Comparison of ENCODE assay signal across 16 cellular contexts in the genomic region with DNA sequence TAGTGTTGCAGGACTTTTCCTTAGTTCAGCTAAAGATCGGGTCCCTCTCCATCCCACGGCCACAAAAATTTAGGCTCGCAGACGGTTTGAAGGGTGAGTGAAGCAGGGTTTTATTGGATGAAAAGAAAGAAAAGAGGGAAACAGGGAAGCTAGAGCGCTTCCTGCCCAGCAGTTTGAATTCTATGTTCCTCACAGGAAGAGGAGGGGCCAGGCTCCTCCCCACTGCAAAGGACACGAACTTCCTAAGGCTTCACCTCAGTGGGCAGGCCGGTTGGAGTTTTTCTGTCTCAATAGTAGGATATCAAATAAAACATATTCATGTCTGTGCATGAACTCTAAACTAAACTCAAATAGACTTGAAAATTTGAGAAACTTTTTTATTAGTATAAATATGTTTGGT.
"Had no signal": no experiment of that assay in that cellular context is flagged by ENCODE, and none has a peak within 500 bp of the region (broad histone marks: within the 10 kb centered on the region; RNA-seq: fewer than 3 reads in every experiment).

No MANE protein-coding gene starts in this region.

- H3K4me1 ChIP-seq: transverse colon had no signal

- H3K36me3 ChIP-seq: brain microvascular endothelial cell, right atrium auricular region, transverse colon had no signal

- H3K9me3 Mint-ChIP-seq: activated CD8-positive, alpha-beta T cell treated with anti-CD3 and anti-CD28 coated beads for 36 hours; activated naive CD4-positive, alpha-beta T cell treated with anti-CD3 and anti-CD28 coated beads, Interleukin-2, amount 10 ng/mL, durations not matched to agents 7 days and 5 days; activated T-helper 1 cell treated with anti-CD3 and anti-CD28 coated beads, Interleukin-12 subunit alpha, Interleukin-12 subunit beta, Interleukin-2, Interleukin-4 antibody, amounts not matched to agents 30 ng/mL and 10 ng/mL and 1 ng/mL, durations not matched to agents 14 hours and 24 hours and 36 hours; dendritic cell treated with granulocyte-macrophage colony-stimulating factor and Interleukin-4, amounts not matched to agents 40 ng/mL and 50 ng/mL, for 4 days; effector memory CD8-positive, alpha-beta T cell had no signal

- H3K27me3 Mint-ChIP-seq: activated CD8-positive, alpha-beta T cell treated with anti-CD3 and anti-CD28 coated beads for 36 hours; activated naive CD4-positive, alpha-beta T cell treated with anti-CD3 and anti-CD28 coated beads, Interleukin-2, amount 10 ng/mL, durations not matched to agents 7 days and 5 days; dendritic cell treated with granulocyte-macrophage colony-stimulating factor and Interleukin-4, amounts not matched to agents 40 ng/mL and 50 ng/mL, for 4 days; effector memory CD8-positive, alpha-beta T cell had no signal

- ATAC-seq: activated CD8-positive, alpha-beta T cell treated with anti-CD3 and anti-CD28 coated beads for 36 hours; effector memory CD8-positive, alpha-beta T cell had no signal

- H3K9me3 ChIP-seq: right atrium auricular region, transverse colon had no signal

- DNase-seq: activated CD4-positive, CD25-positive, alpha-beta regulatory T cell treated with anti-CD3 and anti-CD28 coated beads, Interleukin-2, amount 50 U/mL, for 72 hours; activated CD8-positive, alpha-beta T cell treated with anti-CD3 and anti-CD28 coated beads for 36 hours; activated naive CD4-positive, alpha-beta T cell treated with anti-CD3 and anti-CD28 coated beads, Interleukin-2, amount 10 ng/mL, durations not matched to agents 7 days and 5 days; amygdala; brain microvascular endothelial cell; cerebellar nuclear complex; effector memory CD8-positive, alpha-beta T cell; kidney glomerular epithelial cell; small intestine; stimulated activated naive CD4-positive, alpha-beta T cell; substantia nigra; T-helper 2 cell; transverse colon had no signal

- H3K27ac ChIP-seq: brain microvascular endothelial cell, right atrium auricular region, transverse colon had no signal

- H3K27me3 ChIP-seq: brain microvascular endothelial cell, right atrium auricular region, transverse colon had no signal

- H3K4me3 Mint-ChIP-seq: activated CD8-positive, alpha-beta T cell treated with anti-CD3 and anti-CD28 coated beads for 36 hours; activated naive CD4-positive, alpha-beta T cell treated with anti-CD3 and anti-CD28 coated beads, Interleukin-2, amount 10 ng/mL, durations not matched to agents 7 days and 5 days; activated T-helper 1 cell treated with anti-CD3 and anti-CD28 coated beads, Interleukin-12 subunit alpha, Interleukin-12 subunit beta, Interleukin-2, Interleukin-4 antibody, amounts not matched to agents 30 ng/mL and 10 ng/mL and 1 ng/mL, durations not matched to agents 14 hours and 24 hours and 36 hours; dendritic cell treated with granulocyte-macrophage colony-stimulating factor and Interleukin-4, amounts not matched to agents 40 ng/mL and 50 ng/mL, for 4 days; effector memory CD8-positive, alpha-beta T cell had no signal

- H3K27ac Mint-ChIP-seq: activated CD8-positive, alpha-beta T cell treated with anti-CD3 and anti-CD28 coated beads for 36 hours; activated T-helper 1 cell treated with anti-CD3 and anti-CD28 coated beads, Interleukin-12 subunit alpha, Interleukin-12 subunit beta, Interleukin-2, Interleukin-4 antibody, amounts not matched to agents 30 ng/mL and 10 ng/mL and 1 ng/mL, durations not matched to agents 14 hours and 24 hours and 36 hours; dendritic cell treated with granulocyte-macrophage colony-stimulating factor and Interleukin-4, amounts not matched to agents 40 ng/mL and 50 ng/mL, for 4 days; effector memory CD8-positive, alpha-beta T cell had no signal

- H3K4me3 ChIP-seq: right atrium auricular region, transverse colon had no signal
